Comparison of ENCODE assay signal across 26 cellular contexts in genomic region chr13:50203256-50204083, GRCh38.
"Had no signal": no experiment of that assay in that cellular context is flagged by ENCODE, and none has a peak within 500 bp of the region (broad histone marks: within the 10 kb centered on the region; RNA-seq: fewer than 3 reads in every experiment).

No MANE protein-coding gene starts in this region.

- ATAC-seq: foreskin keratinocyte; left lung; naive thymus-derived CD4-positive, alpha-beta T cell had no signal

- H3K27ac ChIP-seq: adrenal gland, ascending aorta, brain microvascular endothelial cell, foreskin keratinocyte, left lung, neutrophil, ovary, prostate gland, spleen, thyroid gland had no signal

- H3K4me1 ChIP-seq: adrenal gland, ascending aorta, foreskin keratinocyte, prostate gland had no signal

- H3K27me3 ChIP-seq: adrenal gland, ascending aorta, brain microvascular endothelial cell, left lung, neutrophil, ovary, spleen, thyroid gland had no signal

- H3K36me3 Mint-ChIP-seq: activated naive CD8-positive, alpha-beta T cell; naive thymus-derived CD4-positive, alpha-beta T cell had no signal

- H3K4me3 ChIP-seq: adrenal gland, ascending aorta, left lung, ovary, prostate gland, spleen, thyroid gland had no signal

- H3K4me1 Mint-ChIP-seq: immature natural killer cell had no signal

- H3K27ac Mint-ChIP-seq: activated naive CD8-positive, alpha-beta T cell; activated T-cell treated with anti-CD3 and anti-CD28 coated beads, Interleukin-2, amount 50 U/mL, for 24 hours; activated T-helper 2 cell treated with anti-CD3 and anti-CD28 coated beads, Interferon-gamma antibody, Interleukin-2, Interleukin-4, amounts not matched to agents 10 μg/mL and 5 μg/mL and 100 μg/mL, durations not matched to agents 14 hours and 24 hours and 36 hours; naive thymus-derived CD4-positive, alpha-beta T cell had no signal

- H3K36me3 ChIP-seq: adrenal gland, ascending aorta, brain microvascular endothelial cell, left lung, neutrophil, ovary, prostate gland, spleen, thyroid gland had no signal

- H3K9me3 Mint-ChIP-seq: activated T-cell treated with anti-CD3 and anti-CD28 coated beads, Interleukin-2, amount 50 U/mL, for 24 hours; activated T-helper 2 cell treated with anti-CD3 and anti-CD28 coated beads, Interferon-gamma antibody, Interleukin-2, Interleukin-4, amounts not matched to agents 10 μg/mL and 5 μg/mL and 100 μg/mL, durations not matched to agents 14 hours and 24 hours and 36 hours; dendritic cell treated with granulocyte-macrophage colony-stimulating factor and Interleukin-4, amounts not matched to agents 40 ng/mL and 50 ng/mL, for 4 days; immature natural killer cell; WTC11 had no signal

- H3K9me3 ChIP-seq: adrenal gland, ascending aorta, left lung, neutrophil, ovary, prostate gland, spleen, thyroid gland had no signal

- H3K4me3 Mint-ChIP-seq: activated naive CD8-positive, alpha-beta T cell; activated T-cell treated with anti-CD3 and anti-CD28 coated beads, Interleukin-2, amount 50 U/mL, for 24 hours; dendritic cell treated with granulocyte-macrophage colony-stimulating factor and Interleukin-4, amounts not matched to agents 40 ng/mL and 50 ng/mL, for 4 days; immature natural killer cell; naive thymus-derived CD4-positive, alpha-beta T cell; WTC11 had no signal

- DNase-seq: activated CD8-positive, alpha-beta memory T cell treated with anti-CD3 and anti-CD28 coated beads for 24 hours; activated CD8-positive, alpha-beta memory T cell treated with anti-CD3 and anti-CD28 coated beads, Interleukin-2, amount 50 U/mL, for 4 hours; activated naive CD4-positive, alpha-beta T cell; activated T-cell treated with anti-CD3 and anti-CD28 coated beads, Interleukin-2, amount 50 U/mL, for 24 hours; adrenal gland; brain microvascular endothelial cell; caudate nucleus; effector CD4-positive, alpha-beta T cell; erythroblast; foreskin keratinocyte; immature natural killer cell; left lung; naive thymus-derived CD4-positive, alpha-beta T cell; ovary; spleen; stimulated activated CD4-positive, alpha-beta T cell treated with anti-CD3 and anti-CD28 coated beads, Interleukin-4, amount 100 ng/mL, for 24 hours; stimulated activated naive CD4-positive, alpha-beta T cell treated with Interleukin-2 at 50 U/mL for 16 hours; T1000; thyroid gland had no signal
